In genomic region chr17:32483451-32484019, GRCh38 we compare ENCODE assay signal across 8 cellular contexts. TPM values are rescaled to one million over a fixed set of nuclear protein-coding genes. Genes with fewer than 3 reads are reported as not detected.
DNase-seq lines count a peak whose midpoint lies in the region; ATAC-seq, FAIRE-seq and TF ChIP-seq lines count a peak whose summit lies in the region.

No MANE protein-coding gene starts in this region.

- no peak overlapping the region for H3K4me2 ChIP-seq in DND-41 (ENCODE audit: insufficient read depth, low read length)
- H3K4me2 ChIP-seq in GM12878 (ENCODE audit: control insufficient read depth, insufficient read depth), result no peak overlapping the region

- H3K27ac ChIP-seq in DND-41 (ENCODE audit: low read length), result no peak overlapping the region
- H3K27ac ChIP-seq in HUES6 (ENCODE audit: low read depth, low read length), result no peak overlapping the region; the same call in 1 of the 2 replicates
- peak overlapping the region; percentile 33 for H3K27ac ChIP-seq in GM12878 (ENCODE audit: control insufficient read depth, insufficient read depth)
- H3K27ac ChIP-seq in right atrium auricular region, result peak overlapping the region; percentile 41 to 62

- BruUV-seq in GM12878 (replicated peaks; lab: Mats Ljungman, UMichigan), result no TSS peak

- intact Hi-C loops in GM12878 (cut with micrococcal nuclease; ENCODE audit: unreplicated experiment), result loop anchor here (1.0 to 5.0 kb wide), 4 partner anchors 126 to 394 kb away; partner anchors contain the start of gene MYO1D

- no peak for TF ChIP-seq EP300 in GM12878 (IDR thresholded peaks at IDR 0.05; ENCODE audit: borderline replicate concordance in 1 of 2, control insufficient read depth in 1 of 2, low read depth in 2 of 2, low read length in 2 of 2)

- H4K20me1 ChIP-seq in DND-41 (ENCODE audit: insufficient read depth, low read length) (peaks cover 11% of the 10 kb centered on the region), GM12878 (ENCODE audit: control insufficient read depth, insufficient read depth) (no peaks in the 10 kb centered on the region)

- H3K9ac ChIP-seq in DND-41 (ENCODE audit: low read depth, low read length) (no peak overlapping the region), HUES6 (ENCODE audit: low read length) (peak overlapping the region; percentile 39), GM12878 (ENCODE audit: control insufficient read depth, insufficient read depth, low read length) (no peak overlapping the region)

- peak; percentile 48 for TF ChIP-seq POLR2A in GM12878 (IDR thresholded peaks at IDR 0.05; ENCODE audit: low read depth, low read length)

- no peaks in the 10 kb centered on the region for H3K9me3 ChIP-seq in DND-41 (ENCODE audit: insufficient read depth, low read length, severe bottlenecking)
- H3K9me3 ChIP-seq in HUES6 (ENCODE audit: control insufficient read depth, insufficient read depth, low read depth, low read length), result no peaks in the 10 kb centered on the region
- H3K9me3 ChIP-seq in GM12878 (replicated peaks; ENCODE audit: control insufficient read depth, insufficient read depth, low read length), result no peaks in the 10 kb centered on the region
- no peaks in the 10 kb centered on the region for H3K9me3 ChIP-seq in right atrium auricular region

- H3K27me3 Mint-ChIP-seq in progenitor cell of endocrine pancreas, result no peaks in the 10 kb centered on the region

- H3K9me3 Mint-ChIP-seq in progenitor cell of endocrine pancreas (ENCODE audit: low read depth), result no peaks in the 10 kb centered on the region

- H3K4me3 ChIP-seq in DND-41 (ENCODE audit: low read depth in 1 of 2, low read length in 2 of 2), result no peak overlapping the region
- H3K4me3 ChIP-seq in HUES6 (ENCODE audit: low read depth, low read length), result no peak overlapping the region
- no peak overlapping the region for H3K4me3 ChIP-seq in GM12878
- H3K4me3 ChIP-seq in right atrium auricular region, result no peak overlapping the region

- SMC1A ChIA-PET in GM12878 (lab: Charles Lee; ENCODE audit: uncharacterized antibody, unreplicated experiment), result interaction anchor here (0.7 to 11.9 kb wide), 53 partner anchors 10 to 459 kb away, joined by 3 to 286 read pairs (median 4); partner anchors contain the start of gene MYO1D

- no peak overlapping the region for H2AFZ ChIP-seq in DND-41 (ENCODE audit: low read depth, low read length)
- H2AFZ ChIP-seq in GM12878 (ENCODE audit: control insufficient read depth, low read depth, low read length), result no peak overlapping the region; the same call in 1 of the 2 replicates

- H3K4me1 ChIP-seq in DND-41 (ENCODE audit: insufficient read depth, low read length), result peaks cover 19% of the 10 kb centered on the region
- H3K4me1 ChIP-seq in HUES6 (ENCODE audit: control insufficient read depth, insufficient read depth, low read length), result peaks cover 39% of the 10 kb centered on the region
- peaks cover 4% of the 10 kb centered on the region for H3K4me1 ChIP-seq in GM12878 (ENCODE audit: control insufficient read depth, insufficient read depth, low read length)
- H3K4me1 ChIP-seq in right atrium auricular region, result peaks cover 0 to 37% of the 10 kb centered on the region in 2 donors

- FAIRE-seq in GM12878 (lab: Jason Lieb, UNC), result peak; percentile 95

- TF ChIP-seq CTCF in DND-41 (IDR thresholded peaks at IDR 0.05; ENCODE audit: borderline replicate concordance, extremely low read depth, low read length, poor library complexity, severe bottlenecking) (peak; percentile 78), GM12878 (IDR thresholded peaks at IDR 0.05 in 2 of 3, conservative IDR thresholded peaks at IDR 0.05 in 1 of 3; ENCODE audit: control insufficient read depth in 2 of 3, extremely low read depth in 1 of 3, insufficient read depth in 1 of 3, low read depth in 3 of 3, low read length in 3 of 3) (peak; percentile 95 to 98 (median 97)), right atrium auricular region (IDR thresholded peaks at IDR 0.05) (peak; percentile 45 to 81), progenitor cell of endocrine pancreas (IDR thresholded peaks at IDR 0.05; ENCODE audit: unreplicated experiment) (peak; percentile 58)

- CTCF ChIA-PET in GM12878 (lab: Yijun Ruan, JAX), result interaction anchor here (0.5 to 9.5 kb wide), 58 partner anchors 10 to 515 kb away, joined by 3 to 132 read pairs (median 7); partner anchors contain the start of genes MYO1D and PSMD11

- peaks cover 20% of the 10 kb centered on the region for H3K36me3 Mint-ChIP-seq in progenitor cell of endocrine pancreas (ENCODE audit: insufficient read depth)

- H3K79me2 ChIP-seq in DND-41 (ENCODE audit: insufficient read depth, low read length), result peaks cover 9% of the 10 kb centered on the region; the same call in 1 of the 2 replicates
- peaks cover 12% of the 10 kb centered on the region for H3K79me2 ChIP-seq in GM12878 (ENCODE audit: control insufficient read depth, insufficient read depth, low read length)

- H3K27me3 ChIP-seq in DND-41 (ENCODE audit: insufficient read depth, low read length, poor library complexity) (no peaks in the 10 kb centered on the region), HUES6 (ENCODE audit: control insufficient read depth, insufficient read depth, low read length) (no peaks in the 10 kb centered on the region), GM12878 (replicated peaks in 1 of 2; ENCODE audit: control insufficient read depth in 2 of 2, insufficient read depth in 2 of 2, low read length in 1 of 2) (no peaks in the 10 kb centered on the region), right atrium auricular region (no peaks in the 10 kb centered on the region)

- H3K27ac Mint-ChIP-seq in progenitor cell of endocrine pancreas, result peak overlapping the region; percentile 92

- H3K36me3 ChIP-seq in DND-41 (ENCODE audit: insufficient read depth, low read length), result peaks cover 52% of the 10 kb centered on the region
- H3K36me3 ChIP-seq in HUES6 (ENCODE audit: control insufficient read depth, insufficient read depth, low read length), result peaks cover 44% of the 10 kb centered on the region
- peaks cover 25 to 27% of the 10 kb centered on the region in 2 experiments; a peak in 3 of 4 replicates for H3K36me3 ChIP-seq in GM12878 (ENCODE audit: control insufficient read depth in 2 of 2, insufficient read depth in 2 of 2, low read length in 1 of 2)
- peaks cover 43% of the 10 kb centered on the region for H3K36me3 ChIP-seq in right atrium auricular region

- WGBS in GM12878 (ENCODE audit: insufficient coverage, insufficient replicate concordance, low lambda C conversion rate, missing lambda C conversion rate), result 53% methylated on average over 7 of the region's 7 CpGs

- in situ Hi-C loops in GM12878 (cut with MboI), result no loop called here

- no peak overlapping the region for H3K4me3 Mint-ChIP-seq in progenitor cell of endocrine pancreas (ENCODE audit: low read depth)

- ATAC-seq in DND-41 (ENCODE audit: insufficient read depth, low read depth), result peak; percentile 54
- ATAC-seq in GM12878, result peak; percentile 77
- ATAC-seq in HG03442 (IDR thresholded peaks at IDR 0.05; ENCODE audit: unreplicated experiment), result no peak
- no peak for ATAC-seq in GM19035 (IDR thresholded peaks at IDR 0.05; ENCODE audit: unreplicated experiment)

- DNase-seq in DND-41, result peak; percentile 42
- DNase-seq in NOMO-1 treated with DMSO at 0.1 percent for 48 hours (lab: John Stamatoyannopoulos, UW; ENCODE audit: unreplicated experiment), result peak; percentile 58
- DNase-seq in GM12878 (ENCODE audit: low read depth, low spot score), result no peak
- DNase-seq in right atrium auricular region (ENCODE audit: low spot score), result peak; percentile 85
- no peak for DNase-seq in progenitor cell of endocrine pancreas (ENCODE audit: low spot score, unreplicated experiment)

- RAD21 ChIA-PET in GM12878 (lab: Charles Lee; ENCODE audit: unreplicated experiment), result interaction anchor here (0.6 to 16.4 kb wide), 45 partner anchors 9 to 516 kb away, joined by 3 to 543 read pairs (median 4); partner anchors contain the start of gene MYO1D

- peak; percentile 98 for TF ChIP-seq RAD21 in GM12878 (IDR thresholded peaks at IDR 0.05; ENCODE audit: insufficient read depth, low read depth, low read length)

- POLR2A ChIA-PET in GM12878 (lab: Charles Lee), result interaction anchor here (0.6 to 2.1 kb wide), 6 partner anchors 20 to 392 kb away, joined by 3 to 7 read pairs (median 4); no protein-coding TSS in a partner anchor

- peaks cover 9% of the 10 kb centered on the region for H3K4me1 Mint-ChIP-seq in progenitor cell of endocrine pancreas (ENCODE audit: low read depth)

RNA-seq across cellular contexts. Expression of gene CDK5R1, which starts 3.3 kb away (rescaled TPM):
- 67.1 and 71.0 TPM in 2 replicates for total RNA-seq in GM12878 (2013; cell fraction: nucleolus; rRNA removed)
- total RNA-seq in GM12878 (2014; rRNA removed) (17.5 and 17.8 TPM in 2 replicates), GM12878 (2014; rRNA removed; fragmentation: Illumina TruSeq; extraction: Trizol) (11.4 and 11.9 TPM in 2 replicates), GM12878 (2021) (26.7 and 27.3 TPM in 2 replicates), right atrium auricular region (1 to 10 TPM in 1 of 2 donors, under 1 TPM in 1; 0.75 to 1.0 TPM), progenitor cell of endocrine pancreas (6.1 and 6.2 TPM in 2 replicates)
- polyA plus RNA-seq in GM12878 (2011; ENCODE audit: low read depth), result 9.5 TPM
- polyA plus RNA-seq in GM12878 (2011; rRNA removed) (28.3 and 37.5 TPM in 2 replicates), GM12878 (2014; fragmentation: Illumina TruSeq; extraction: Trizol) (10.9 and 12.9 TPM in 2 replicates), GM12878 (2014; fragmentation: Nextera tagmentation; extraction: Ambion mirVana) (1 to 10 TPM; 1.1 to 2.4 TPM), GM12878 (2014; rRNA removed) (14.2 and 14.5 TPM in 2 replicates), GM12878 (2016; fragmentation: Nextera tagmentation; extraction: Ambion mirVana) (1 to 10 TPM; 5.3 to 6.4 TPM)
- 29.2 and 33.4 TPM in 2 replicates for polyA plus RNA-seq in GM12878 (2011; cell fraction: cytosol; rRNA removed)
- 72.0 and 77.8 TPM in 2 replicates for polyA plus RNA-seq in GM12878 (2011; cell fraction: nucleus; rRNA removed)
- 15.5 and 24.1 TPM in 2 replicates for polyA plus RNA-seq in GM12878 (2012)
- 19.8 and 36.6 TPM in 2 replicates for polyA minus RNA-seq in GM12878 (2011; rRNA and poly(A)+ RNA removed)
- 25.1 and 31.9 TPM in 2 replicates for polyA minus RNA-seq in GM12878 (2011; cell fraction: cytosol; rRNA and poly(A)+ RNA removed)
- polyA minus RNA-seq in GM12878 (2011; cell fraction: nucleus; rRNA and poly(A)+ RNA removed), result 35.2 and 48.9 TPM in 2 replicates

RNA-seq across cellular contexts. Expression of gene PSMD11, which starts 39.2 kb away (rescaled TPM):
- 112 and 118 TPM in 2 replicates for total RNA-seq in GM12878 (2013; cell fraction: nucleolus; rRNA removed)
- 83.1 and 84.1 TPM in 2 replicates for total RNA-seq in GM12878 (2014; rRNA removed)
- 85.3 and 91.4 TPM in 2 replicates for total RNA-seq in GM12878 (2014; rRNA removed; fragmentation: Illumina TruSeq; extraction: Trizol)
- 112 and 118 TPM in 2 replicates for total RNA-seq in GM12878 (2021)
- 39.7 TPM for polyA plus RNA-seq in GM12878 (2011; ENCODE audit: low read depth)
- polyA plus RNA-seq in GM12878 (2011; rRNA removed), result 122 and 126 TPM in 2 replicates
- polyA plus RNA-seq in GM12878 (2011; cell fraction: cytosol; rRNA removed), result 84.0 and 96.4 TPM in 2 replicates
- 61.0 and 62.2 TPM in 2 replicates for polyA plus RNA-seq in GM12878 (2011; cell fraction: nucleus; rRNA removed)
- polyA plus RNA-seq in GM12878 (2012), result 65.5 and 72.3 TPM in 2 replicates
- polyA plus RNA-seq in GM12878 (2014; fragmentation: Illumina TruSeq; extraction: Trizol), result 90.3 and 96.8 TPM in 2 replicates
- polyA plus RNA-seq in GM12878 (2014; fragmentation: Nextera tagmentation; extraction: Ambion mirVana), result 100 to 1,000 TPM; 283 to 291 TPM
- polyA plus RNA-seq in GM12878 (2014; rRNA removed), result 115 and 118 TPM in 2 replicates
- polyA plus RNA-seq in GM12878 (2016; fragmentation: Nextera tagmentation; extraction: Ambion mirVana), result 100 to 1,000 TPM; 304 to 319 TPM
- polyA minus RNA-seq in GM12878 (2011; rRNA and poly(A)+ RNA removed), result 147 and 184 TPM in 2 replicates
- polyA minus RNA-seq in GM12878 (2011; cell fraction: cytosol; rRNA and poly(A)+ RNA removed), result 51.9 and 53.3 TPM in 2 replicates
- polyA minus RNA-seq in GM12878 (2011; cell fraction: nucleus; rRNA and poly(A)+ RNA removed), result 39.7 and 59.7 TPM in 2 replicates
- total RNA-seq in right atrium auricular region, result 10 to 100 TPM; 42.2 to 43.8 TPM
- 110 and 113 TPM in 2 replicates for total RNA-seq in progenitor cell of endocrine pancreas

Comparison
In these comparisons a context has a peak if more than half of its experiments do, and no peak if none do; other contexts are left out.
1. ATAC-seq: peak in DND-41 (single experiment) and GM12878 (single experiment); none in HG03442 (single experiment) and GM19035 (single experiment).
2. DNase-seq: peak in DND-41 (single experiment), NOMO-1 treated with DMSO at 0.1 percent for 48 hours (single experiment) and right atrium auricular region (single experiment); none in GM12878 (single experiment) and progenitor cell of endocrine pancreas (single experiment).
3. H3K27ac ChIP-seq: peak in GM12878 (single experiment) and right atrium auricular region (2 of 2); none in DND-41 (single experiment) and HUES6 (single experiment).
4. Peak in every context shown above with its lines, with median percentiles within 50 percentile points of each other: CTCF ChIP-seq.